11 cellular contexts compared by ENCODE assay signal in the genomic region with DNA sequence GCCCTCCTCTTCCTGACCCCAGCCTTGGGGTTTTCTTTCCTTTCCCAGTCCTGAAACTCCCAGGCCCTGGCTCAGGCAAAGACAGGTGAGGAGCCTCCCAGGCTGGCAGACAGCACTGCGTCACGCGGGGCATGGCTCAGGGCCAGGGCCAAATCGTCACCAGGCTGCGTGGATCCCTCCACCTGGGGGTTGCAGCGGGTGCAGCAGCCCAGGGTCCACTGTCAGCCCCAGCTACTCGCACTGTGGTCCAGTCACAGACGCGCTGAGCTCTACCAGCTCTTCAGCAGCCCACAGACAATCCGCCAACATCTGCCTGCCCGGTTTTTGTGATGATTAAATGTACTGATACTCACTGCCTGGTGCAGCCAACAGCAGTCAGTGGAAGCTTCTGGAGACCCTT. TPM values are rescaled to one million over a fixed set of nuclear protein-coding genes. Genes with fewer than 3 reads are reported as not detected.
DNase-seq lines count a peak whose midpoint lies in the region; ATAC-seq and TF ChIP-seq lines count a peak whose summit lies in the region.
"Had no signal": no experiment of that assay in that cellular context is flagged by ENCODE, and none has a peak within 500 bp of the region (broad histone marks: within the 10 kb centered on the region; RNA-seq: fewer than 3 reads in every experiment).

No MANE protein-coding gene starts in this region.

- peak overlapping the region; percentile 95 for H3K4me3 Mint-ChIP-seq in T-helper 17 cell

- no peak overlapping the region for H3K9ac ChIP-seq in DND-41 (ENCODE audit: low read depth, low read length)
- H3K9ac ChIP-seq in skeletal muscle tissue (ENCODE audit: low read depth in 1 of 3, low read length in 3 of 3) = peak overlapping the region in 1 of 3 donors; percentile 60

- peaks cover 35% of the 10 kb centered on the region for H4K20me1 ChIP-seq in DND-41 (ENCODE audit: insufficient read depth, low read length)

- TF ChIP-seq CTCF in DND-41 (IDR thresholded peaks at IDR 0.05; ENCODE audit: borderline replicate concordance, extremely low read depth, low read length, poor library complexity, severe bottlenecking) (no peak), GM10266 (IDR thresholded peaks at IDR 0.05; ENCODE audit: control insufficient read depth, insufficient read depth, low read depth, missing control alignments) (no peak)

- no peaks in the 10 kb centered on the region for H3K27me3 Mint-ChIP-seq in T-helper 17 cell

- no peak overlapping the region for H3K4me3 ChIP-seq in DND-41 (ENCODE audit: low read depth in 1 of 2, low read length in 2 of 2)
- no peak overlapping the region for H3K4me3 ChIP-seq in skeletal muscle tissue (ENCODE audit: low read length in 3 of 3)

- peaks cover 42% of the 10 kb centered on the region for H3K4me1 Mint-ChIP-seq in T-helper 17 cell

- no peak for ATAC-seq in DND-41 (ENCODE audit: insufficient read depth, low read depth)
- ATAC-seq in T-helper 17 cell = peak; percentile 12

- H3K79me2 ChIP-seq in DND-41 (ENCODE audit: insufficient read depth, low read length) = peaks cover 84% of the 10 kb centered on the region

- H3K4me2 ChIP-seq in DND-41 (ENCODE audit: insufficient read depth, low read length) = no peak overlapping the region

- H3K27ac Mint-ChIP-seq in T-helper 17 cell = peak overlapping the region; percentile 99

- H3K9me3 ChIP-seq in DND-41 (ENCODE audit: insufficient read depth, low read length, severe bottlenecking) (no peaks in the 10 kb centered on the region), T-helper 17 cell (ENCODE audit: control insufficient read depth, low read length, poor library complexity, severe bottlenecking) (no peaks in the 10 kb centered on the region), skeletal muscle tissue (ENCODE audit: control insufficient read depth in 3 of 3, low read length in 3 of 3) (no peaks in the 10 kb centered on the region)

- H3K4me1 ChIP-seq in DND-41 (ENCODE audit: insufficient read depth, low read length) (peaks cover 30% of the 10 kb centered on the region), skeletal muscle tissue (ENCODE audit: control insufficient read depth in 3 of 3, insufficient read depth in 3 of 3, low read length in 3 of 3) (peaks cover 32 to 44% (median 37%) of the 10 kb centered on the region in 3 donors)

- no peak overlapping the region for H2AFZ ChIP-seq in DND-41 (ENCODE audit: low read depth, low read length)

- H3K27ac ChIP-seq in DND-41 (ENCODE audit: low read length) = peak overlapping the region; percentile 57; the same call in 1 of the 2 replicates
- H3K27ac ChIP-seq in caudate nucleus (ENCODE audit: low read depth, low read length) = peak overlapping the region; percentile 8
- H3K27ac ChIP-seq in skeletal muscle tissue (ENCODE audit: low read depth, low read length) = peak overlapping the region; percentile 60
- H3K27ac ChIP-seq: epithelial cell of prostate had no signal

- DNase-seq in DND-41 (no peak), T-helper 17 cell (peak in 1 of 3 donors; percentile 36), caudate nucleus (lab: John Stamatoyannopoulos, UW) (no peak), MV-4-11 (lab: John Stamatoyannopoulos, UW) (no peak), GM10266 (ENCODE audit: extremely low spot score) (no peak)
- no peak for DNase-seq in NK-92 treated with Interleukin-12 subunit alpha and Interleukin-12 subunit beta, amount 100 ng/mL, for 24 hours (lab: John Stamatoyannopoulos, UW)
- DNase-seq: DMS53, NCI-H1436, OCI-M1 had no signal

- no peaks in the 10 kb centered on the region for H3K27me3 ChIP-seq in DND-41 (ENCODE audit: insufficient read depth, low read length, poor library complexity)
- H3K27me3 ChIP-seq in skeletal muscle tissue (ENCODE audit: control insufficient read depth in 3 of 3, insufficient read depth in 3 of 3, low read length in 3 of 3) = no peaks in the 10 kb centered on the region

- H3K36me3 Mint-ChIP-seq in T-helper 17 cell (ENCODE audit: low read depth) = peaks cover 10% of the 10 kb centered on the region

- H3K36me3 ChIP-seq in DND-41 (ENCODE audit: insufficient read depth, low read length) = peaks cover 67% of the 10 kb centered on the region
- H3K36me3 ChIP-seq in skeletal muscle tissue (ENCODE audit: control insufficient read depth in 3 of 3, insufficient read depth in 3 of 3, low read length in 3 of 3) = peaks cover 20 to 26% (median 21%) of the 10 kb centered on the region in 3 donors

RNA-seq across cellular contexts. Expression of a gene that starts 12.1 kb away (rescaled TPM):
- total RNA-seq in T-helper 17 cell (10 to 100 TPM; 59.5 to 60.4 TPM), skeletal muscle tissue (14.6 TPM)

RNA-seq across cellular contexts. Expression of a gene that starts 25.3 kb away (rescaled TPM):
- under 1 TPM in 1 of 2 donors, not detected in 1; 0.17 TPM for total RNA-seq in T-helper 17 cell
- total RNA-seq in skeletal muscle tissue = 34.4 TPM

Comparison
In these comparisons a context has a peak if more than half of its experiments do, and no peak if none do; other contexts are left out.
1. H3K27ac ChIP-seq: peak in every context shown above with its lines; median percentile 60 in skeletal muscle tissue; 57 in DND-41; 8 in caudate nucleus.
2. RNA of a gene that starts 25.3 kb away (total RNA-seq): 34.4 TPM in skeletal muscle tissue (single experiment); 0.17 TPM in T-helper 17 cell; every median in the first group is over 10 times any median in the second.